8 cellular contexts compared by ENCODE assay signal in the genomic region with DNA sequence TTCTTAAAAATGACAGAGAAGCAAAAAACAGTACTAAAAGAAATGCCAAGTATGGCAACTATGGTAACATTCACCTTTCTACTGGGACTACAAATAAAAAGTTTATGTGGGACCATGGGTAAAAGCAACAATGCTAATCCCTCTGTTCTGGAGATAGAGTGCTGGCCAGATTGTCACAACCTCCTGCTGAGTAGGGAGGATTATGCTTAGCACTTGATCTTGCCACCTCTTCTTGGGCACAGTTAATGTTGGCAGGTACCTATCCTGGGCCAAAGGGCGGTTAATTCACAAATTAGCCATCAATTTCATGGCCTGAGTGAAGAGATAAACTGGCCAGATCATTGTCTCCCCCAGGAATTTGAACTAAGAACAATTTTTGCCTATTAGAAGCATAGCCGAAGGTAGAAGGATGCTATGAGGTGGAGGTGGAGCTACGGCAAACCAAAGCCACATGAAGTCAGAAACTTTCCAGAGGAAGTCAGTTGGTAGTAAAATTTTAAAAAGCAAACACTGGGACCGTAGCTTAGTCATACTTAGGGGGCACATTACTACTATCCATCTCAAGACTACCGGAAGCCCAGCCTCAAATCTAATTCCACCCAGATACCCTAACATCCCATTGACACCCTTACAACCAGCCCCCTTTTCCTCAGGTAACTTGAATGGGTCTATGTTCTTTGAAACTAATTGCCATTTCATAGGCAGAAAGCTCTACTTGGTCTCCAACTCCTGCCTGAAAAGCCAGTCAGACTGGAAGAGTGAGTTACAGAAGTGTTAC. TPM values are rescaled to one million over a fixed set of nuclear protein-coding genes. Genes with fewer than 3 reads are reported as not detected.
DNase-seq lines count a peak whose midpoint lies in the region; ATAC-seq, FAIRE-seq and TF ChIP-seq lines count a peak whose summit lies in the region.

No MANE protein-coding gene starts in this region.

- peak overlapping the region; percentile 82 for H3K4me3 Mint-ChIP-seq in activated CD4-positive, alpha-beta memory T cell treated with anti-CD3 and anti-CD28 coated beads for 36 hours

- no peak for FAIRE-seq in kidney (lab: Jason Lieb, UNC)

- H3K4me1 ChIP-seq in kidney (ENCODE audit: control insufficient read depth in 1 of 2, insufficient read depth in 1 of 2, low read depth in 1 of 2, low read length in 2 of 2) (peaks cover 6 to 13% of the 10 kb centered on the region in 2 donors), upper lobe of right lung (peaks cover 27% of the 10 kb centered on the region)

- intact Hi-C loops in activated CD4-positive, alpha-beta memory T cell treated with anti-CD3 and anti-CD28 coated beads for 36 hours (cut with micrococcal nuclease) = loop anchor here (1.0 to 5.0 kb wide), 7 partner anchors 96 to 1954 kb away; partner anchors contain the start of genes BLZF1, DCAF6, F5 and MPC2
- intact Hi-C loops in kidney (cut with DNase I) (no loop called here), upper lobe of right lung (cut with DNase I) (no loop called here)

- peak overlapping the region; percentile 92 for H3K27ac Mint-ChIP-seq in activated CD4-positive, alpha-beta memory T cell treated with anti-CD3 and anti-CD28 coated beads for 36 hours

- H3K36me3 ChIP-seq in kidney (ENCODE audit: control insufficient read depth in 1 of 2, insufficient read depth in 2 of 2, low read length in 2 of 2) (no peaks in the 10 kb centered on the region), upper lobe of right lung (peaks cover 29% of the 10 kb centered on the region)

- peaks cover 20% of the 10 kb centered on the region for H3K36me3 Mint-ChIP-seq in activated CD4-positive, alpha-beta memory T cell treated with anti-CD3 and anti-CD28 coated beads for 36 hours

- peak overlapping the region in 1 of 2 donors; percentile 0 for H3K9ac ChIP-seq in kidney (ENCODE audit: low read length in 2 of 2)

- CTCF ChIA-PET in activated CD4-positive, alpha-beta memory T cell treated with anti-CD3 and anti-CD28 coated beads for 36 hours (lab: Charles Lee) = interaction anchor here (0.6 to 2.1 kb wide), 2 partner anchors 18 to 1410 kb away, joined by 3 to 6 read pairs; no protein-coding TSS in a partner anchor

- no peaks in the 10 kb centered on the region for H3K9me3 Mint-ChIP-seq in activated CD4-positive, alpha-beta memory T cell treated with anti-CD3 and anti-CD28 coated beads for 36 hours

- H3K4me3 ChIP-seq in kidney (ENCODE audit: low read length in 2 of 2) (peak overlapping the region; percentile 7 to 14), upper lobe of right lung (no peak overlapping the region), coronary artery (no peak overlapping the region)

- no peaks in the 10 kb centered on the region for H3K9me3 ChIP-seq in kidney (ENCODE audit: control insufficient read depth in 1 of 2, low read length in 2 of 2)
- H3K9me3 ChIP-seq in upper lobe of right lung = no peaks in the 10 kb centered on the region

- no peaks in the 10 kb centered on the region for H3K27me3 ChIP-seq in upper lobe of right lung

- peak overlapping the region; percentile 8 to 33 for H3K27ac ChIP-seq in kidney (ENCODE audit: low read depth in 2 of 2, low read length in 2 of 2)
- H3K27ac ChIP-seq in upper lobe of right lung = peak overlapping the region; percentile 28
- no peak overlapping the region for H3K27ac ChIP-seq in coronary artery

- peak; percentile 22 for ATAC-seq in HG02678 (IDR thresholded peaks at IDR 0.05; ENCODE audit: unreplicated experiment)
- ATAC-seq in upper lobe of right lung = no peak

- peak; percentile 19 for DNase-seq in Daoy (ENCODE audit: low read depth)
- DNase-seq in activated CD4-positive, alpha-beta memory T cell treated with anti-CD3 and anti-CD28 coated beads for 36 hours = peak; percentile 58
- DNase-seq in kidney = no peak
- DNase-seq in upper lobe of right lung = no peak
- DNase-seq in NCI-H1436 (lab: John Stamatoyannopoulos, UW) = no peak
- no peak for DNase-seq in dedifferentiated amniotic fluid mesenchymal stem cell (ENCODE audit: extremely low spot score)
- no peak for DNase-seq in coronary artery (ENCODE audit: low spot score)

- POLR2A ChIA-PET in activated CD4-positive, alpha-beta memory T cell treated with anti-CD3 and anti-CD28 coated beads for 36 hours (lab: Charles Lee) = interaction anchor here (0.7 to 1.6 kb wide), 3 partner anchors 12 to 523 kb away, joined by 3 to 5 read pairs (median 4); partner anchors contain the start of gene BLZF1

- peaks cover 47% of the 10 kb centered on the region for H3K4me1 Mint-ChIP-seq in activated CD4-positive, alpha-beta memory T cell treated with anti-CD3 and anti-CD28 coated beads for 36 hours (ENCODE audit: low read depth)

- TF ChIP-seq CTCF in kidney (IDR thresholded peaks at IDR 0.05; ENCODE audit: borderline replicate concordance, extremely low read depth, insufficient read depth) (no peak), upper lobe of right lung (IDR thresholded peaks at IDR 0.05) (no peak), coronary artery (IDR thresholded peaks at IDR 0.05) (no peak)

- no peaks in the 10 kb centered on the region for H3K27me3 Mint-ChIP-seq in activated CD4-positive, alpha-beta memory T cell treated with anti-CD3 and anti-CD28 coated beads for 36 hours

RNA-seq across cellular contexts. Expression of gene SCYL3, which starts 2.7 kb away (rescaled TPM):
- total RNA-seq in Daoy (2014; rRNA removed; shearing (Covaris generic)) = 7.3 and 7.4 TPM in 2 replicates
- 10 to 100 TPM; 11.1 to 12.4 TPM for total RNA-seq in activated CD4-positive, alpha-beta memory T cell treated with anti-CD3 and anti-CD28 coated beads for 36 hours
- 14.8 TPM for total RNA-seq in kidney
- polyA plus RNA-seq in kidney (ENCODE audit: insufficient read depth, low read depth, low replicate concordance) = 5.6 TPM
- total RNA-seq in upper lobe of right lung = 12.0 TPM

Comparison
In these comparisons a context has a peak if more than half of its experiments do, and no peak if none do; other contexts are left out.
1. DNase-seq: peak in Daoy (single experiment) and activated CD4-positive, alpha-beta memory T cell treated with anti-CD3 and anti-CD28 coated beads for 36 hours (single experiment); none in kidney (single experiment), upper lobe of right lung (single experiment), NCI-H1436 (single experiment), dedifferentiated amniotic fluid mesenchymal stem cell (single experiment) and coronary artery (single experiment).
2. H3K27ac ChIP-seq: peak in kidney (2 of 2) and upper lobe of right lung (single experiment); none in coronary artery (0 of 2).
3. H3K4me3 ChIP-seq: peak in kidney (2 of 2); none in upper lobe of right lung (single experiment) and coronary artery (single experiment).